1 cellular context compared by ENCODE assay signal in the genomic region with DNA sequence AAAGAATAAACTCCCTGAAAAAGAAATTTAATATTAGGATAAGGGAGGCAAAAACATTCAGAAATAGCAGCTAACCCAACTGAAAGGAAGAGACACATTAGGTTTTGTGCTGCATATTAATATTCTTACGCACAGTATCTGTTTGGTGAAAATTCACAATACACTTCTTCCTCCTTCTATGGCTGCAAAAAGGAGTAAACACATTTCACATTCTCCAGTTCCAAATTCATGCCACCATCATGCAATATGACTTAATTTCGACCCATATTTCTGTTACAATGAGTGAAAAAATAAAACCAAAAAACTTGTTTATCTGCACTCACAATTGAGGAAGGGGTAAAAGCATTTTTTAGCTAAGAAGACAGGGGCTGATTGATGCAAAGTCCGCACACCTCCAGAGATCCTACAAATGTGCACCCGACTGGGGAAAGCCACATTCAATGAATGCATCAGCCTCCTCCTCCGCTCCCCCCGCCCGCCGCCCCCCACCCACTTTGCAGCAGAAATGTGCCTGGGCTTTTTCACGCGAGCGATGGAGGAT.
TF ChIP-seq lines count a peak whose summit lies in the region.

No MANE protein-coding gene starts in this region.

TF ChIP-seq in K562, 482 proteins besides CTCF, POLR2A, EP300 and RAD21 (continued from another document):
- TF ChIP-seq, protein P1, sequence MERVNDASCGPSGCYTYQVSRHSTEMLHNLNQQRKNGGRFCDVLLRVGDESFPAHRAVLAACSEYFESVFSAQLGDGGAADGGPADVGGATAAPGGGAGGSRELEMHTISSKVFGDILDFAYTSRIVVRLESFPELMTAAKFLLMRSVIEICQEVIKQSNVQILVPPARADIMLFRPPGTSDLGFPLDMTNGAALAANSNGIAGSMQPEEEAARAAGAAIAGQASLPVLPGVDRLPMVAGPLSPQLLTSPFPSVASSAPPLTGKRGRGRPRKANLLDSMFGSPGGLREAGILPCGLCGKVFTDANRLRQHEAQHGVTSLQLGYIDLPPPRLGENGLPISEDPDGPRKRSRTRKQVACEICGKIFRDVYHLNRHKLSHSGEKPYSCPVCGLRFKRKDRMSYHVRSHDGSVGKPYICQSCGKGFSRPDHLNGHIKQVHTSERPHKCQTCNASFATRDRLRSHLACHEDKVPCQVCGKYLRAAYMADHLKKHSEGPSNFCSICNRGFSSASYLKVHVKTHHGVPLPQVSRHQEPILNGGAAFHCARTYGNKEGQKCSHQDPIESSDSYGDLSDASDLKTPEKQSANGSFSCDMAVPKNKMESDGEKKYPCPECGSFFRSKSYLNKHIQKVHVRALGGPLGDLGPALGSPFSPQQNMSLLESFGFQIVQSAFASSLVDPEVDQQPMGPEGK (CRISPR knock-in tag; IDR thresholded peaks at IDR 0.05; ENCODE audit: borderline replicate concordance), result no peak
- no peak for TF ChIP-seq LCOR (CRISPR knock-in tag; IDR thresholded peaks at IDR 0.05)
- TF ChIP-seq, protein P2, sequence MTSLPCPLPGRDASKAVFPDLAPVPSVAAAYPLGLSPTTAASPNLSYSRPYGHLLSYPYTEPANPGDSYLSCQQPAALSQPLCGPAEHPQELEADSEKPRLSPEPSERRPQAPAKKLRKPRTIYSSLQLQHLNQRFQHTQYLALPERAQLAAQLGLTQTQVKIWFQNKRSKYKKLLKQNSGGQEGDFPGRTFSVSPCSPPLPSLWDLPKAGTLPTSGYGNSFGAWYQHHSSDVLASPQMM (CRISPR knock-in tag; IDR thresholded peaks at IDR 0.05), result no peak
- TF ChIP-seq, protein P3, sequence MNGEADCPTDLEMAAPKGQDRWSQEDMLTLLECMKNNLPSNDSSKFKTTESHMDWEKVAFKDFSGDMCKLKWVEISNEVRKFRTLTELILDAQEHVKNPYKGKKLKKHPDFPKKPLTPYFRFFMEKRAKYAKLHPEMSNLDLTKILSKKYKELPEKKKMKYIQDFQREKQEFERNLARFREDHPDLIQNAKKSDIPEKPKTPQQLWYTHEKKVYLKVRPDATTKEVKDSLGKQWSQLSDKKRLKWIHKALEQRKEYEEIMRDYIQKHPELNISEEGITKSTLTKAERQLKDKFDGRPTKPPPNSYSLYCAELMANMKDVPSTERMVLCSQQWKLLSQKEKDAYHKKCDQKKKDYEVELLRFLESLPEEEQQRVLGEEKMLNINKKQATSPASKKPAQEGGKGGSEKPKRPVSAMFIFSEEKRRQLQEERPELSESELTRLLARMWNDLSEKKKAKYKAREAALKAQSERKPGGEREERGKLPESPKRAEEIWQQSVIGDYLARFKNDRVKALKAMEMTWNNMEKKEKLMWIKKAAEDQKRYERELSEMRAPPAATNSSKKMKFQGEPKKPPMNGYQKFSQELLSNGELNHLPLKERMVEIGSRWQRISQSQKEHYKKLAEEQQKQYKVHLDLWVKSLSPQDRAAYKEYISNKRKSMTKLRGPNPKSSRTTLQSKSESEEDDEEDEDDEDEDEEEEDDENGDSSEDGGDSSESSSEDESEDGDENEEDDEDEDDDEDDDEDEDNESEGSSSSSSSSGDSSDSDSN (IDR thresholded peaks at IDR 0.05; ENCODE audit: borderline replicate concordance in 1 of 2, low read depth in 2 of 2, low read length in 2 of 2), result no peak
- TF ChIP-seq SLC30A9 (CRISPR knock-in tag; IDR thresholded peaks at IDR 0.05), result no peak
- no peak for TF ChIP-seq ZFPM2 (CRISPR knock-in tag; IDR thresholded peaks at IDR 0.05)
- no peak for TF ChIP-seq SMC3 (conservative IDR thresholded peaks at IDR 0.05; ENCODE audit: insufficient read depth, low read depth, low read length)
- TF ChIP-seq CSDE1 (IDR thresholded peaks at IDR 0.05), result peak in 1 of 2 experiments; percentile 26; a peak in 1 of 4 replicates
- TF ChIP-seq PURB (CRISPR knock-in tag; IDR thresholded peaks at IDR 0.05; ENCODE audit: low read depth), result no peak
- TF ChIP-seq, protein P4, sequence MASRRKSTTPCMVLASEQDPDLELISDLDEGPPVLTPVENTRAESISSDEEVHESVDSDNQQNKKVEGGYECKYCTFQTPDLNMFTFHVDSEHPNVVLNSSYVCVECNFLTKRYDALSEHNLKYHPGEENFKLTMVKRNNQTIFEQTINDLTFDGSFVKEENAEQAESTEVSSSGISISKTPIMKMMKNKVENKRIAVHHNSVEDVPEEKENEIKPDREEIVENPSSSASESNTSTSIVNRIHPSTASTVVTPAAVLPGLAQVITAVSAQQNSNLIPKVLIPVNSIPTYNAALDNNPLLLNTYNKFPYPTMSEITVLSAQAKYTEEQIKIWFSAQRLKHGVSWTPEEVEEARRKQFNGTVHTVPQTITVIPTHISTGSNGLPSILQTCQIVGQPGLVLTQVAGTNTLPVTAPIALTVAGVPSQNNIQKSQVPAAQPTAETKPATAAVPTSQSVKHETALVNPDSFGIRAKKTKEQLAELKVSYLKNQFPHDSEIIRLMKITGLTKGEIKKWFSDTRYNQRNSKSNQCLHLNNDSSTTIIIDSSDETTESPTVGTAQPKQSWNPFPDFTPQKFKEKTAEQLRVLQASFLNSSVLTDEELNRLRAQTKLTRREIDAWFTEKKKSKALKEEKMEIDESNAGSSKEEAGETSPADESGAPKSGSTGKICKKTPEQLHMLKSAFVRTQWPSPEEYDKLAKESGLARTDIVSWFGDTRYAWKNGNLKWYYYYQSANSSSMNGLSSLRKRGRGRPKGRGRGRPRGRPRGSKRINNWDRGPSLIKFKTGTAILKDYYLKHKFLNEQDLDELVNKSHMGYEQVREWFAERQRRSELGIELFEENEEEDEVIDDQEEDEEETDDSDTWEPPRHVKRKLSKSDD (conservative IDR thresholded peaks at IDR 0.05; ENCODE audit: low read length), result no peak
- peak; percentile 4 for TF ChIP-seq MEIS2 (IDR thresholded peaks at IDR 0.05; ENCODE audit: partially characterized antibody)
- TF ChIP-seq PHB2 (IDR thresholded peaks at IDR 0.05; ENCODE audit: low read depth), result no peak
- no peak for TF ChIP-seq HNRNPUL1 (IDR thresholded peaks at IDR 0.05; ENCODE audit: low read length)
- peak; percentile 55; the same call in 1 of the 2 replicates for TF ChIP-seq ZBTB7A (IDR thresholded peaks at IDR 0.05; ENCODE audit: borderline replicate concordance, control insufficient read depth, low read depth, low read length)
- no peak for TF ChIP-seq XRCC5 (IDR thresholded peaks at IDR 0.05; ENCODE audit: low read depth, low read length)
